7 cellular contexts compared by ENCODE assay signal in the genomic region with DNA sequence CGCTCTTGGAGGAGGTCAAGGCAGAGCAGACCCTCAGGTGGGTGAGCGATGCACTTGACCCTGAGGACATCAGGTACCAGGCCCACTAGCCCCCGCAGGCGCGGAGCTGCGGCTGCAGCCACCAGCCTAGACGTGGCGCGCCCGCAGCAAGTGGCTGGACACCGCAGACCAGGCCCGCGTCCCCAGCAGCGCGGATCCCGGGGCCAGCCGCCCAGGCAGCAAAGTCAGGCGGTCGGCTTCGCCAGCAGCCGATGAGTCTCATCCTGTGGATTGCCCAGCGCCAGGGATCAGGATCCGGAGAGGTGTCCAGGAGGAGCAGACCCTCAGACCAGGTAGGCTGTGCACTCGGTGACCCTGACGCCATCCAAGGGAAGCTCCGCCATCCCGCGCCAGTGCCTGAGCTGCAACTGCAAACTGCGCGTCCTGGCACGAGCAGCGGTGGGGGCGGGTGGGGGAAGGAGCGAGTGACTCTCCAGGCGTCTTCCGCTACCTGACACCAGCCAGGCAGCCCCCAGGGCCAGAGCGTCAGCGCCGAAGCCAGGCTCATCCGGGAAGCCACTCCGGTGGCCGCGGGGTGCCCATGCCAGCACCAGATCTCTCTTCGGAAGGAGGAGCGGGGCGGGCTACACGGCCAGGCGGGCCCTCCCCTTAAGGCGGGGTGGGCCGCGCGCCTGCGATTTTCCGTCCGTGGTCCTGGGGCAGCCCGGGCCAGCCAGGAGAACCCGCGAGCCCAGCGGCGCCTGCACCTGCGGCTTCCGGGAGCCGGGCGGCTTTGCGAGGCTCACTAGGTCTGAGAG.
DNase-seq lines count a peak whose midpoint lies in the region; ATAC-seq and TF ChIP-seq lines count a peak whose summit lies in the region.
"Not testable (repeated sequence)": the region's sequence is repeated elsewhere in the genome, so short reads cannot be mapped to it uniquely, and the experiment has no call there.

No MANE protein-coding gene starts in this region.

- H3K36me3 Mint-ChIP-seq in activated CD8-positive, alpha-beta T cell treated with anti-CD3 and anti-CD28 coated beads for 36 hours (ENCODE audit: low read depth); activated naive CD4-positive, alpha-beta T cell treated with anti-CD3 and anti-CD28 coated beads, Interleukin-2, amount 50 U/mL, for 72 hours; memory B cell: not testable (repeated sequence)

- not testable (repeated sequence) for H3K4me1 Mint-ChIP-seq in activated CD8-positive, alpha-beta T cell treated with anti-CD3 and anti-CD28 coated beads for 36 hours (ENCODE audit: low read depth); memory B cell

- H3K27ac Mint-ChIP-seq in activated CD8-positive, alpha-beta T cell treated with anti-CD3 and anti-CD28 coated beads for 36 hours; activated naive CD4-positive, alpha-beta T cell treated with anti-CD3 and anti-CD28 coated beads, Interleukin-2, amount 50 U/mL, for 72 hours; memory B cell: not testable (repeated sequence)

- H3K27me3 Mint-ChIP-seq in activated CD8-positive, alpha-beta T cell treated with anti-CD3 and anti-CD28 coated beads for 36 hours; memory B cell: not testable (repeated sequence)

- not testable (repeated sequence) for TF ChIP-seq CTCF in activated CD8-positive, alpha-beta T cell treated with anti-CD3 and anti-CD28 coated beads for 36 hours (IDR thresholded peaks at IDR 0.05)

- H3K4me3 Mint-ChIP-seq in activated CD8-positive, alpha-beta T cell treated with anti-CD3 and anti-CD28 coated beads for 36 hours, result peak overlapping the region; percentile 21
- not testable (repeated sequence) for H3K4me3 Mint-ChIP-seq in memory B cell

- not testable (repeated sequence) for DNase-seq in activated CD8-positive, alpha-beta T cell treated with anti-CD3 and anti-CD28 coated beads for 36 hours; Right ventricle myocardium superior; memory B cell (ENCODE audit: low spot score in 2 of 2)
- peak in 1 of 2 donors; percentile 68 for DNase-seq in activated naive CD4-positive, alpha-beta T cell treated with anti-CD3 and anti-CD28 coated beads, Interleukin-2, amount 50 U/mL, for 72 hours (ENCODE audit: low spot score in 2 of 2)
- peak; percentile 10 to 13 for DNase-seq in stimulated activated CD8-positive, alpha-beta memory T cell treated with anti-CD3 and anti-CD28 coated beads, Interleukin-15, amount 100 ng/mL, for 48 hours (ENCODE audit: low read depth in 2 of 2)

- CTCF ChIA-PET in activated CD8-positive, alpha-beta T cell treated with anti-CD3 and anti-CD28 coated beads for 36 hours (lab: Charles Lee), result not testable (repeated sequence)

- ATAC-seq in GM19395 (IDR thresholded peaks at IDR 0.05; ENCODE audit: unreplicated experiment) (peak; percentile 77), HG03460 (IDR thresholded peaks at IDR 0.05; ENCODE audit: unreplicated experiment) (peak; percentile 82), Right ventricle myocardium superior (ENCODE audit: poor library complexity) (peak; percentile 71), memory B cell (ENCODE audit: low read depth) (peak; percentile 73)
- peak; percentile 99 for ATAC-seq in activated CD8-positive, alpha-beta T cell treated with anti-CD3 and anti-CD28 coated beads for 36 hours
- peak; percentile 97 to 98 for ATAC-seq in activated naive CD4-positive, alpha-beta T cell treated with anti-CD3 and anti-CD28 coated beads, Interleukin-2, amount 50 U/mL, for 72 hours

- H3K9me3 Mint-ChIP-seq in activated CD8-positive, alpha-beta T cell treated with anti-CD3 and anti-CD28 coated beads for 36 hours; activated naive CD4-positive, alpha-beta T cell treated with anti-CD3 and anti-CD28 coated beads, Interleukin-2, amount 50 U/mL, for 72 hours; memory B cell: not testable (repeated sequence)

- POLR2A ChIA-PET in activated CD8-positive, alpha-beta T cell treated with anti-CD3 and anti-CD28 coated beads for 36 hours (lab: Charles Lee), result not testable (repeated sequence)

- intact Hi-C loops in activated CD8-positive, alpha-beta T cell treated with anti-CD3 and anti-CD28 coated beads for 36 hours (cut with micrococcal nuclease); Right ventricle myocardium superior (cut with DNase I): not testable (repeated sequence)
